ENCODE assay signal across 1 cellular context in genomic region chr5:82295144-82295543, GRCh38.
TF ChIP-seq lines count a peak whose summit lies in the region.

No MANE protein-coding gene starts in this region.

TF ChIP-seq in SK-N-SH, 30 proteins besides CTCF, POLR2A, EP300 and RAD21 (continued from another document):
- TF ChIP-seq, protein P1, sequence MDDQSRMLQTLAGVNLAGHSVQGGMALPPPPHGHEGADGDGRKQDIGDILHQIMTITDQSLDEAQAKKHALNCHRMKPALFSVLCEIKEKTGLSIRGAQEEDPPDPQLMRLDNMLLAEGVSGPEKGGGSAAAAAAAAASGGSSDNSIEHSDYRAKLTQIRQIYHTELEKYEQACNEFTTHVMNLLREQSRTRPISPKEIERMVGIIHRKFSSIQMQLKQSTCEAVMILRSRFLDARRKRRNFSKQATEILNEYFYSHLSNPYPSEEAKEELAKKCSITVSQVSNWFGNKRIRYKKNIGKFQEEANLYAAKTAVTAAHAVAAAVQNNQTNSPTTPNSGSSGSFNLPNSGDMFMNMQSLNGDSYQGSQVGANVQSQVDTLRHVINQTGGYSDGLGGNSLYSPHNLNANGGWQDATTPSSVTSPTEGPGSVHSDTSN (IDR thresholded peaks at IDR 0.05), result peak; percentile 89
